ENCODE assay signal across 21 cellular contexts in the genomic region with DNA sequence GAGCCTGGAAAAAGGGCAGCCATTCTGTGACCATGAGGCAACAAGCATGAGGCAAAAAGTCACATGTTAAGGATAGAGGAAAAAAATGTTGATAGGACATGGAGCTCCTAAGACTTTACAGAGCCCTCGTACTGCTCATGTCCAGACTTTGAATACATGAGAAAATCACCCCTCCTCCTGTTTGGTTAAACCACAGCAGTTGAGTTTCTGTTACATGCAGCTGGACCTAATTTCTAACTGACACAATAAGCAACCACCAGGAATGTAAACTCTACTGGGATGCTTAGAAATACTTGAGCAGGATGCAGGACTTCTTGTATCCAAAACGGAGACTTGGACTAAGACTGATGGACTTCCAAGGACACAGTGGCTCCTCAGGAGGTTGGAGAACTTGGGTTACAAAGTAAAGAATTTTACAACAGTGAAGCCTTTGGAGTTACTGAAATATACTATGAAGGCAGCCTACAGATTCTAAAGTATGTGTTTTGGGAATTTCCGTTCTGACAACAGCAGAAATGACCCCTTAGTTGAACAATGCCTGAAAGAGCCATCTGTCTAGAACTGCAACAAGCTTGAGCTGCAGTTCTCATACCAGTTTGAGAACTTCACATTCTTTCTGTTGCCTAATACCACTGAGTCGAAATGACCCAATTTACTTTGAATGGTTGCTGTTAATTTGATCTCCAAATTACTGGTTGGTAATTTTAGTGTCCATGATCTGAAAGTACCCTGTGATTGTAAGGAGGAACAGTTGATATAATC.
A peak's percentile ranks its signal among the peaks of the same experiment; 100 is the strongest.
DNase-seq lines count a peak whose midpoint lies in the region; ATAC-seq, FAIRE-seq and TF ChIP-seq lines count a peak whose summit lies in the region.
"Had no signal": no experiment of that assay in that cellular context is flagged by ENCODE, and none has a peak within 500 bp of the region (broad histone marks: within the 10 kb centered on the region; RNA-seq: fewer than 3 reads in every experiment).

No MANE protein-coding gene starts in this region.

- in situ Hi-C loops in GM23248 (cut with MboI) = no loop called here

- peak overlapping the region; percentile 93 for H3K27ac Mint-ChIP-seq in astrocyte (ENCODE audit: unreplicated experiment)
- H3K27ac Mint-ChIP-seq in progenitor cell of endocrine pancreas = no peak overlapping the region
- H3K27ac Mint-ChIP-seq: activated CD4-positive, alpha-beta T cell treated with anti-CD3 and anti-CD28 coated beads, Interleukin-2, amount 10 ng/mL, durations not matched to agents 7 days and 5 days; neural progenitor cell; stimulated activated memory B cell treated with anti-CD40 and anti-IgM and Interleukin-4, amounts not matched to agents 10 μg/mL and 1 μg/mL and 100 μg/mL, for 72 hours; T-cell had no signal

- H3K4me3 ChIP-seq in GM23248 = peak overlapping the region; percentile 33
- H3K4me3 ChIP-seq in astrocyte (ENCODE audit: insufficient read depth, low read depth, low read length) = no peak overlapping the region
- no peak overlapping the region for H3K4me3 ChIP-seq in right cardiac atrium (ENCODE audit: low read length)
- H3K4me3 ChIP-seq: neural progenitor cell, thoracic aorta had no signal

- DNase-seq in AG08395 (ENCODE audit: low spot score) = peak; percentile 88
- DNase-seq in GM23248 = peak; percentile 80
- DNase-seq in astrocyte (ENCODE audit: low read depth) = peak; percentile 61
- DNase-seq in fibroblast of the conjunctiva (ENCODE audit: low read depth) = peak; percentile 82
- no peak for DNase-seq in UCSD-AML1 (lab: John Stamatoyannopoulos, UW; ENCODE audit: unreplicated experiment)
- DNase-seq in RCC 7860 (ENCODE audit: low spot score) = no peak
- DNase-seq in right cardiac atrium = no peak
- no peak for DNase-seq in progenitor cell of endocrine pancreas (ENCODE audit: low spot score, unreplicated experiment)
- DNase-seq: activated CD4-positive, alpha-beta T cell treated with anti-CD3 and anti-CD28 coated beads, Interleukin-2, amount 10 ng/mL, durations not matched to agents 7 days and 5 days; activated CD8-positive, alpha-beta memory T cell treated with anti-CD3 and anti-CD28 coated beads, Interleukin-2, amount 50 U/mL, for 48 hours; activated effector memory CD4-positive, alpha-beta T cell treated with anti-CD3 and anti-CD28 coated beads, Interleukin-2, amount 50 U/mL, for 16 hours; anterior cingulate cortex; COR-L47; left colon; midbrain; NCI-H1436 treated with DMSO at 0.1 percent for 48 hours; T-cell had no signal

- FAIRE-seq in astrocyte (lab: Jason Lieb, UNC) (peak; percentile 67), RCC 7860 (lab: Jason Lieb, UNC) (no peak)

- H3K9ac ChIP-seq in GM23248 = peak overlapping the region; percentile 33; the same call in 1 of the 2 replicates
- H3K9ac ChIP-seq in astrocyte (ENCODE audit: low read length) = no peak overlapping the region
- H3K9ac ChIP-seq: neural progenitor cell had no signal

- H3K79me2 ChIP-seq in GM23248 (ENCODE audit: insufficient read depth) (no peaks in the 10 kb centered on the region), astrocyte (ENCODE audit: insufficient read depth, low read length) (no peaks in the 10 kb centered on the region)

- H3K36me3 ChIP-seq in GM23248 (ENCODE audit: low read depth) (no peaks in the 10 kb centered on the region), astrocyte (ENCODE audit: insufficient read depth, low read length) (no peaks in the 10 kb centered on the region)
- H3K36me3 ChIP-seq: neural progenitor cell, thoracic aorta had no signal

- peaks cover 27% of the 10 kb centered on the region for H3F3A ChIP-seq in GM23248 (ENCODE audit: insufficient read depth)

- H3K27ac ChIP-seq in GM23248 (peak overlapping the region; percentile 75), astrocyte (ENCODE audit: low read depth, low read length) (no peak overlapping the region), right cardiac atrium (ENCODE audit: low read length) (no peak overlapping the region)
- H3K27ac ChIP-seq: neural progenitor cell, thoracic aorta had no signal

- H3K4me3 Mint-ChIP-seq in astrocyte (ENCODE audit: unreplicated experiment) (no peak overlapping the region), progenitor cell of endocrine pancreas (ENCODE audit: low read depth) (no peak overlapping the region)
- H3K4me3 Mint-ChIP-seq: activated CD4-positive, alpha-beta T cell treated with anti-CD3 and anti-CD28 coated beads, Interleukin-2, amount 10 ng/mL, durations not matched to agents 7 days and 5 days; neural progenitor cell; stimulated activated memory B cell treated with anti-CD40 and anti-IgM and Interleukin-4, amounts not matched to agents 10 μg/mL and 1 μg/mL and 100 μg/mL, for 72 hours; T-cell had no signal

- H3K9me3 Mint-ChIP-seq in astrocyte (ENCODE audit: unreplicated experiment) (peaks cover 2% of the 10 kb centered on the region), progenitor cell of endocrine pancreas (ENCODE audit: low read depth) (peaks cover 12% of the 10 kb centered on the region)

- H3K27me3 Mint-ChIP-seq in astrocyte (ENCODE audit: low read depth, unreplicated experiment) = no peaks in the 10 kb centered on the region
- H3K27me3 Mint-ChIP-seq in progenitor cell of endocrine pancreas = peaks cover 4% of the 10 kb centered on the region

- no peaks in the 10 kb centered on the region for H3K9me3 ChIP-seq in GM23248 (ENCODE audit: low read depth)
- H3K9me3 ChIP-seq in astrocyte (ENCODE audit: insufficient read depth, low read depth, low read length) = no peaks in the 10 kb centered on the region
- no peaks in the 10 kb centered on the region for H3K9me3 ChIP-seq in right cardiac atrium (ENCODE audit: control insufficient read depth, low read length)
- H3K9me3 ChIP-seq: thoracic aorta had no signal

- H3K4me1 Mint-ChIP-seq in astrocyte (ENCODE audit: low read depth, unreplicated experiment) (peaks cover 8% of the 10 kb centered on the region), progenitor cell of endocrine pancreas (ENCODE audit: low read depth) (peaks cover 9% of the 10 kb centered on the region)
- H3K4me1 Mint-ChIP-seq: activated CD4-positive, alpha-beta T cell treated with anti-CD3 and anti-CD28 coated beads, Interleukin-2, amount 10 ng/mL, durations not matched to agents 7 days and 5 days; neural progenitor cell; T-cell had no signal

- H3K36me3 Mint-ChIP-seq in astrocyte (ENCODE audit: low read depth, unreplicated experiment) (no peaks in the 10 kb centered on the region), progenitor cell of endocrine pancreas (ENCODE audit: insufficient read depth) (no peaks in the 10 kb centered on the region)
- H3K36me3 Mint-ChIP-seq: neural progenitor cell; stimulated activated memory B cell treated with anti-CD40 and anti-IgM and Interleukin-4, amounts not matched to agents 10 μg/mL and 1 μg/mL and 100 μg/mL, for 72 hours; T-cell had no signal

- H3K4me1 ChIP-seq in GM23248 (ENCODE audit: insufficient read depth) (peaks cover 21% of the 10 kb centered on the region), astrocyte (ENCODE audit: insufficient read depth, low read length) (no peaks in the 10 kb centered on the region), right cardiac atrium (ENCODE audit: control insufficient read depth, insufficient read depth, low read length) (no peaks in the 10 kb centered on the region)
- H3K4me1 ChIP-seq: neural progenitor cell had no signal

- H3K27me3 ChIP-seq in GM23248 (replicated peaks; ENCODE audit: insufficient read depth) (no peaks in the 10 kb centered on the region), astrocyte (ENCODE audit: insufficient read depth, low read length) (no peaks in the 10 kb centered on the region), right cardiac atrium (ENCODE audit: control insufficient read depth, insufficient read depth) (no peaks in the 10 kb centered on the region)
- H3K27me3 ChIP-seq: neural progenitor cell had no signal

- H3K4me2 ChIP-seq in GM23248 (ENCODE audit: unreplicated experiment) = peak overlapping the region; percentile 36
- H3K4me2 ChIP-seq in astrocyte (ENCODE audit: low read length) = no peak overlapping the region
- H3K4me2 ChIP-seq: neural progenitor cell had no signal

- ATAC-seq in right cardiac atrium = no peak
- ATAC-seq: left colon; Right ventricle myocardium inferior; stimulated activated memory B cell treated with anti-CD40 and anti-IgM and Interleukin-4, amounts not matched to agents 10 μg/mL and 1 μg/mL and 100 μg/mL, for 72 hours; T-cell had no signal

- H2AFZ ChIP-seq in GM23248 = 0 out of 2 replicates have a peak overlapping the region, but pooled peaks have one; percentile 34
- H2AFZ ChIP-seq in astrocyte (ENCODE audit: low read depth, low read length) = no peak overlapping the region
- H2AFZ ChIP-seq: neural progenitor cell had no signal

- H3K9me2 ChIP-seq in GM23248 (ENCODE audit: insufficient read depth) = 0 out of 2 replicates have a peak, but pooled peaks cover 3% of the 10 kb centered on the region

- TF ChIP-seq CTCF in astrocyte (IDR thresholded peaks at IDR 0.05; ENCODE audit: insufficient read depth, low read depth, low read length) (no peak), progenitor cell of endocrine pancreas (IDR thresholded peaks at IDR 0.05; ENCODE audit: unreplicated experiment) (no peak)

- 11 to 20% methylated on average over 4 of the region's 4 CpGs for WGBS in GM23248 (ENCODE audit: low coverage in 1 of 2, low lambda C conversion rate in 2 of 2, missing lambda C conversion rate in 2 of 2), 2 experiments
- 86% methylated on average over 4 of the region's 4 CpGs for WGBS in right cardiac atrium

- H4K20me1 ChIP-seq in GM23248 (ENCODE audit: insufficient read depth) (no peaks in the 10 kb centered on the region), astrocyte (ENCODE audit: insufficient read depth, low read length) (no peaks in the 10 kb centered on the region)

- intact Hi-C loops in right cardiac atrium (cut with DNase I) = no loop called here

Comparison
In these comparisons a context has a peak if more than half of its experiments do, and no peak if none do; other contexts are left out.
1. DNase-seq: peak in AG08395 (single experiment), GM23248 (single experiment), astrocyte (single experiment) and fibroblast of the conjunctiva (single experiment); none in UCSD-AML1 (single experiment), RCC 7860 (single experiment), right cardiac atrium (0 of 3) and progenitor cell of endocrine pancreas (single experiment).